In genomic region chr21:44932366-44933181, GRCh38 we compare ENCODE assay signal across 8 cellular contexts. TPM values are rescaled to one million over a fixed set of nuclear protein-coding genes. Genes with fewer than 3 reads are reported as not detected.
DNase-seq lines count a peak whose midpoint lies in the region; ATAC-seq, FAIRE-seq and TF ChIP-seq lines count a peak whose summit lies in the region.

No MANE protein-coding gene starts in this region.

- TF ChIP-seq POLR2A in H1 (IDR thresholded peaks at IDR 0.05; ENCODE audit: control extremely low read depth in 1 of 2, low read depth in 2 of 2, low read length in 2 of 2), result no peak

- CTCF ChIA-PET in H1 (lab: Charles Lee; ENCODE audit: partially characterized antibody), result interaction anchor here (0.5 to 3.4 kb wide), 9 partner anchors 15 to 196 kb away, joined by 3 to 11 read pairs (median 4); no protein-coding TSS in a partner anchor

- H4K91ac ChIP-seq in H1 (replicated peaks; ENCODE audit: insufficient read length, low read length), result no peak overlapping the region

- H2BK20ac ChIP-seq in H1 (ENCODE audit: low read length), result no peak overlapping the region

- H3K9ac ChIP-seq in H1 (replicated peaks in 1 of 4; ENCODE audit: extremely low read depth in 1 of 4, low read depth in 3 of 4, low read length in 3 of 4), result no peak overlapping the region

- no peak overlapping the region for H2BK15ac ChIP-seq in H1 (ENCODE audit: low read length)

- H3K4me1 ChIP-seq in H1 (replicated peaks in 1 of 4; ENCODE audit: control insufficient read depth in 3 of 4, insufficient read depth in 4 of 4, low read length in 3 of 4) (peaks cover 0 to 25% (median 16%) of the 10 kb centered on the region in 4 experiments; a peak in 5 of 7 replicates), urinary bladder (ENCODE audit: insufficient read depth) (no peaks in the 10 kb centered on the region)

- POLR2A ChIA-PET in H1 (lab: Charles Lee; ENCODE audit: partially characterized antibody), result interaction anchor here (1.0 to 1.6 kb wide), 3 partner anchors 7 to 13 kb away, joined by 4 to 7 read pairs (median 6); partner anchors contain the start of gene SLX9

- H2BK12ac ChIP-seq in H1 (ENCODE audit: low read depth, low read length), result no peak overlapping the region

- no peak overlapping the region for H2BK5ac ChIP-seq in H1 (ENCODE audit: low read depth, low read length)

- no peak overlapping the region for H2AK5ac ChIP-seq in H1 (ENCODE audit: low read depth, low read length)

- H3K4me2 ChIP-seq in H1 (ENCODE audit: insufficient read depth in 1 of 2, low read depth in 2 of 2, low read length in 2 of 2), result peak overlapping the region; percentile 77 to 86

- no peak overlapping the region for H3K4ac ChIP-seq in H1 (replicated peaks; ENCODE audit: insufficient read length, low read depth, low read length)

- H2AFZ ChIP-seq in H1 (ENCODE audit: low read length), result no peak overlapping the region

- H3K14ac ChIP-seq in H1 (ENCODE audit: insufficient read length), result no peak overlapping the region

- TF ChIP-seq CTCF in AG10803 (conservative IDR thresholded peaks at IDR 0.05; ENCODE audit: low read length), result peak; percentile 39
- TF ChIP-seq CTCF in H1 (IDR thresholded peaks at IDR 0.05; ENCODE audit: control extremely low read depth in 1 of 3, insufficient read depth in 1 of 3, low read depth in 1 of 3, low read length in 3 of 3), result peak in 2 of 3 experiments; percentile 7 to 32; a peak in 3 of 4 replicates

- no peak overlapping the region for H2BK120ac ChIP-seq in H1 (replicated peaks; ENCODE audit: low read depth, low read length)

- TF ChIP-seq EP300 in H1 (IDR thresholded peaks at IDR 0.05; ENCODE audit: borderline replicate concordance in 1 of 2, low read depth in 2 of 2, low read length in 2 of 2), result no peak

- no peaks in the 10 kb centered on the region for H3K36me3 Mint-ChIP-seq in natural killer cell treated with Interleukin-12 subunit alpha and Interleukin-12 subunit beta and Interleukin-15 and Interleukin-18, amount 100 ng/mL, for 72 hours

- no peak overlapping the region for H3K4me3 Mint-ChIP-seq in natural killer cell treated with Interleukin-12 subunit alpha and Interleukin-12 subunit beta and Interleukin-15 and Interleukin-18, amount 100 ng/mL, for 72 hours

- no peak overlapping the region for H3K18ac ChIP-seq in H1 (ENCODE audit: extremely low read depth, low read length)

- no peak for FAIRE-seq in H1 (lab: Jason Lieb, UNC)

- peak overlapping the region; percentile 39; the same call in 1 of the 2 replicates for H4K8ac ChIP-seq in H1 (ENCODE audit: extremely low read depth, insufficient read depth, low read length)

- H3K36me3 ChIP-seq in H1 (ENCODE audit: control insufficient read depth in 2 of 4, insufficient read depth in 4 of 4, low read length in 3 of 4) (peaks cover 0 to 4% (median 0%) of the 10 kb centered on the region in 4 experiments; a peak in 1 of 8 replicates), urinary bladder (ENCODE audit: insufficient read depth) (no peaks in the 10 kb centered on the region)

- peak; percentile 49 to 77 for ATAC-seq in natural killer cell treated with Interleukin-12 subunit alpha and Interleukin-12 subunit beta and Interleukin-15 and Interleukin-18, amount 100 ng/mL, for 72 hours
- ATAC-seq in HG02571 (IDR thresholded peaks at IDR 0.05; ENCODE audit: unreplicated experiment), result no peak

- no peak overlapping the region for H3K27ac Mint-ChIP-seq in natural killer cell treated with Interleukin-12 subunit alpha and Interleukin-12 subunit beta and Interleukin-15 and Interleukin-18, amount 100 ng/mL, for 72 hours

- H4K5ac ChIP-seq in H1 (ENCODE audit: insufficient read length, low read depth, low read length), result no peak overlapping the region

- no peaks in the 10 kb centered on the region for H3K9me3 ChIP-seq in H1 (ENCODE audit: insufficient read depth in 2 of 2, low read depth in 1 of 2, low read length in 1 of 2)

- H3K23me2 ChIP-seq in H1 (ENCODE audit: low read depth, low read length), result peaks cover 7% of the 10 kb centered on the region; the same call in 1 of the 2 replicates

- no peak overlapping the region for H3K23ac ChIP-seq in H1 (ENCODE audit: insufficient read length)

- no peaks in the 10 kb centered on the region for H3K9me3 Mint-ChIP-seq in natural killer cell treated with Interleukin-12 subunit alpha and Interleukin-12 subunit beta and Interleukin-15 and Interleukin-18, amount 100 ng/mL, for 72 hours

- H3K27me3 ChIP-seq in H1 (replicated peaks in 1 of 4; ENCODE audit: control insufficient read depth in 3 of 4, extremely low read depth in 1 of 4, insufficient read depth in 3 of 4, low read length in 3 of 4), result peaks cover 25 to 73% (median 60%) of the 10 kb centered on the region in 4 experiments

- TF ChIP-seq RAD21 in H1 (IDR thresholded peaks at IDR 0.05 in 1 of 2, conservative IDR thresholded peaks at IDR 0.05 in 1 of 2; ENCODE audit: low read depth in 2 of 2, low read length in 2 of 2), result peak; percentile 43 to 64; a peak in 3 of 4 replicates

- H3K27me3 Mint-ChIP-seq in natural killer cell treated with Interleukin-12 subunit alpha and Interleukin-12 subunit beta and Interleukin-15 and Interleukin-18, amount 100 ng/mL, for 72 hours, result no peaks in the 10 kb centered on the region

- H4K20me1 ChIP-seq in H1 (replicated peaks in 1 of 2; ENCODE audit: control insufficient read depth in 1 of 2, insufficient read depth in 2 of 2, low read length in 2 of 2), result peaks cover 0 to 3% of the 10 kb centered on the region in 2 experiments

- H3K4me3 ChIP-seq in AG10803 (ENCODE audit: low read length), result peak overlapping the region; percentile 46
- H3K4me3 ChIP-seq in H1 (ENCODE audit: extremely low read depth in 1 of 4, insufficient read depth in 2 of 4, low read depth in 3 of 4, low read length in 4 of 4), result peak overlapping the region in 1 of 4 experiments; percentile 58; a peak in 3 of 8 replicates
- peak overlapping the region; percentile 30 for H3K4me3 ChIP-seq in urinary bladder (ENCODE audit: low read depth, low read length)

- no peak overlapping the region for H3K27ac ChIP-seq in H1 (ENCODE audit: low read depth, low read length)
- no peak overlapping the region for H3K27ac ChIP-seq in urinary bladder (ENCODE audit: low read depth)

- no peaks in the 10 kb centered on the region for H3K79me1 ChIP-seq in H1 (ENCODE audit: low read depth, low read length)

- no peak overlapping the region for H3K56ac ChIP-seq in H1 (replicated peaks; ENCODE audit: insufficient read length, low read depth, low read length)

- H3K4me1 Mint-ChIP-seq in natural killer cell treated with Interleukin-12 subunit alpha and Interleukin-12 subunit beta and Interleukin-15 and Interleukin-18, amount 100 ng/mL, for 72 hours (ENCODE audit: low read depth in 2 of 2), result peaks cover 32 to 38% of the 10 kb centered on the region in 2 donors

- DNase-seq in AG10803 (ENCODE audit: low read depth) (peak; percentile 46), HUDEP-2 (lab: John Stamatoyannopoulos, UW; ENCODE audit: unreplicated experiment in 76 of 76) (peak in 41 of 76 experiments; percentile 8 to 66 (median 41)), H1 (ENCODE audit: low read depth in 1 of 2, low spot score in 2 of 2) (no peak), GM19240 (ENCODE audit: insufficient read length, low spot score) (no peak)
- peak; percentile 72 for DNase-seq in activated CD4-positive, alpha-beta T cell treated with anti-CD3 and anti-CD28 coated beads, Interleukin-2, amount 50 U/mL, for 1 hour
- peak; percentile 79 for DNase-seq in natural killer cell treated with Interleukin-12 subunit alpha and Interleukin-12 subunit beta and Interleukin-15 and Interleukin-18, amount 100 ng/mL, for 72 hours (ENCODE audit: low spot score)

- H3K79me2 ChIP-seq in H1 (ENCODE audit: control insufficient read depth in 1 of 2, insufficient read depth in 2 of 2, low read length in 2 of 2), result no peaks in the 10 kb centered on the region

- WGBS in H1 (ENCODE audit: extremely low coverage in 1 of 2, insufficient coverage in 1 of 2, insufficient read length in 1 of 2, insufficient replicate concordance in 2 of 2, low coverage in 1 of 2, low lambda C conversion rate in 2 of 2, missing lambda C conversion rate in 1 of 2), 2 experiments, result 15% methylated on average over 34 of the region's 72 CpGs; no CpG with 5 or more reads in 1 of the 2 experiments
- WGBS in urinary bladder, result 1% methylated on average over 72 of the region's 72 CpGs

RNA-seq across cellular contexts. Expression of gene SLX9, which starts 7.3 kb away (rescaled TPM):
- 57.3 and 64.1 TPM in 2 replicates for total RNA-seq in H1 (2021; fragmentation: NEBNext Ultra II Directional; extraction: Animal tissue kit (Norgen Biotek cat#: 25700))
- polyA plus RNA-seq in H1 (2011; rRNA removed), result 17.7 and 34.6 TPM in 2 replicates
- 43.7 TPM for polyA plus RNA-seq in H1 (2011; cell fraction: cytosol; rRNA removed)
- polyA plus RNA-seq in H1 (2011; cell fraction: nucleus; rRNA removed), result 28.5 TPM
- polyA plus RNA-seq in H1 (2012, experiment 1 of 2), result 20.8 to 42.4 TPM (median 39.1 TPM) in 4 replicates
- 28.1 TPM for polyA plus RNA-seq in H1 (2012, experiment 2 of 2)
- polyA plus RNA-seq in H1 (2013, experiment 1 of 2), result 28.3 TPM
- 30.5 TPM for polyA plus RNA-seq in H1 (2013, experiment 2 of 2)
- polyA minus RNA-seq in H1 (2011; rRNA and poly(A)+ RNA removed), result 5.9 and 6.3 TPM in 2 replicates
- 28.0 TPM for polyA minus RNA-seq in H1 (2011; cell fraction: cytosol; rRNA and poly(A)+ RNA removed)
- 8.6 TPM for polyA minus RNA-seq in H1 (2011; cell fraction: nucleus; rRNA and poly(A)+ RNA removed)
- total RNA-seq in natural killer cell treated with Interleukin-12 subunit alpha and Interleukin-12 subunit beta and Interleukin-15 and Interleukin-18, amount 100 ng/mL, for 72 hours, result 10 to 100 TPM; 43.5 to 83.6 TPM
- total RNA-seq in urinary bladder, result 7.1 TPM
- polyA plus RNA-seq in urinary bladder, result 35.7 TPM

RNA-seq across cellular contexts. Expression of gene ITGB2, which starts 11.9 kb away (rescaled TPM):
- total RNA-seq in H1 (2021; fragmentation: NEBNext Ultra II Directional; extraction: Animal tissue kit (Norgen Biotek cat#: 25700)), result 0.24 and 0.36 TPM in 2 replicates
- 0.63 and 0.89 TPM in 2 replicates for polyA plus RNA-seq in H1 (2011; rRNA removed)
- 0.76 TPM for polyA plus RNA-seq in H1 (2011; cell fraction: cytosol; rRNA removed)
- 1.6 TPM for polyA plus RNA-seq in H1 (2011; cell fraction: nucleus; rRNA removed)
- polyA plus RNA-seq in H1 (2012, experiment 1 of 2), result 0.40 to 0.58 TPM (median 0.48 TPM) in 4 replicates
- 0.49 TPM for polyA plus RNA-seq in H1 (2012, experiment 2 of 2)
- polyA plus RNA-seq in H1 (2013, experiment 1 of 2), result 0.26 TPM
- 0.52 TPM for polyA plus RNA-seq in H1 (2013, experiment 2 of 2)
- polyA minus RNA-seq in H1 (2011; rRNA and poly(A)+ RNA removed), result 0.25 and 0.27 TPM in 2 replicates
- polyA minus RNA-seq in H1 (2011; cell fraction: cytosol; rRNA and poly(A)+ RNA removed), result not detected
- 0.70 TPM for polyA minus RNA-seq in H1 (2011; cell fraction: nucleus; rRNA and poly(A)+ RNA removed)
- 1,000 to 10,000 TPM in 1 of 2 donors, 100 to 1,000 TPM in 1; 448 to 1,246 TPM for total RNA-seq in natural killer cell treated with Interleukin-12 subunit alpha and Interleukin-12 subunit beta and Interleukin-15 and Interleukin-18, amount 100 ng/mL, for 72 hours
- total RNA-seq in urinary bladder, result 20.8 TPM
- polyA plus RNA-seq in urinary bladder, result 39.9 TPM

RNA-seq across cellular contexts. Expression of gene PTTG1IP, which starts 59.1 kb away (rescaled TPM):
- total RNA-seq in H1 (2021; fragmentation: NEBNext Ultra II Directional; extraction: Animal tissue kit (Norgen Biotek cat#: 25700)), result 124 and 130 TPM in 2 replicates
- polyA plus RNA-seq in H1 (2011; rRNA removed) (88.9 and 90.8 TPM in 2 replicates), urinary bladder (233 TPM)
- 98.5 TPM for polyA plus RNA-seq in H1 (2011; cell fraction: cytosol; rRNA removed)
- 76.0 TPM for polyA plus RNA-seq in H1 (2011; cell fraction: nucleus; rRNA removed)
- polyA plus RNA-seq in H1 (2012, experiment 1 of 2), result 76.4 to 95.3 TPM (median 87.0 TPM) in 4 replicates
- 117 TPM for polyA plus RNA-seq in H1 (2012, experiment 2 of 2)
- 140 TPM for polyA plus RNA-seq in H1 (2013, experiment 1 of 2)
- polyA plus RNA-seq in H1 (2013, experiment 2 of 2), result 172 TPM
- 63.7 and 69.2 TPM in 2 replicates for polyA minus RNA-seq in H1 (2011; rRNA and poly(A)+ RNA removed)
- 110 TPM for polyA minus RNA-seq in H1 (2011; cell fraction: cytosol; rRNA and poly(A)+ RNA removed)
- 39.1 TPM for polyA minus RNA-seq in H1 (2011; cell fraction: nucleus; rRNA and poly(A)+ RNA removed)
- total RNA-seq in natural killer cell treated with Interleukin-12 subunit alpha and Interleukin-12 subunit beta and Interleukin-15 and Interleukin-18, amount 100 ng/mL, for 72 hours, result 10 to 100 TPM; 69.4 to 81.7 TPM
- total RNA-seq in urinary bladder, result 154 TPM

Comparison
In these comparisons a context has a peak if more than half of its experiments do, and no peak if none do; other contexts are left out.
1. DNase-seq: peak in AG10803 (single experiment), HUDEP-2 (41 of 76), activated CD4-positive, alpha-beta T cell treated with anti-CD3 and anti-CD28 coated beads, Interleukin-2, amount 50 U/mL, for 1 hour (single experiment) and natural killer cell treated with Interleukin-12 subunit alpha and Interleukin-12 subunit beta and Interleukin-15 and Interleukin-18, amount 100 ng/mL, for 72 hours (single experiment); none in H1 (0 of 2) and GM19240 (single experiment).
2. RNA of gene ITGB2, which starts 11.9 kb away (total RNA-seq): 448 to 1,246 TPM in natural killer cell treated with Interleukin-12 subunit alpha and Interleukin-12 subunit beta and Interleukin-15 and Interleukin-18, amount 100 ng/mL, for 72 hours; 20.8 TPM in urinary bladder (single experiment) and 0.24 to 0.36 TPM in H1; every median in the first group is over 10 times any median in the second.